ENCODE assay signal across 1 cellular context in the genomic region with DNA sequence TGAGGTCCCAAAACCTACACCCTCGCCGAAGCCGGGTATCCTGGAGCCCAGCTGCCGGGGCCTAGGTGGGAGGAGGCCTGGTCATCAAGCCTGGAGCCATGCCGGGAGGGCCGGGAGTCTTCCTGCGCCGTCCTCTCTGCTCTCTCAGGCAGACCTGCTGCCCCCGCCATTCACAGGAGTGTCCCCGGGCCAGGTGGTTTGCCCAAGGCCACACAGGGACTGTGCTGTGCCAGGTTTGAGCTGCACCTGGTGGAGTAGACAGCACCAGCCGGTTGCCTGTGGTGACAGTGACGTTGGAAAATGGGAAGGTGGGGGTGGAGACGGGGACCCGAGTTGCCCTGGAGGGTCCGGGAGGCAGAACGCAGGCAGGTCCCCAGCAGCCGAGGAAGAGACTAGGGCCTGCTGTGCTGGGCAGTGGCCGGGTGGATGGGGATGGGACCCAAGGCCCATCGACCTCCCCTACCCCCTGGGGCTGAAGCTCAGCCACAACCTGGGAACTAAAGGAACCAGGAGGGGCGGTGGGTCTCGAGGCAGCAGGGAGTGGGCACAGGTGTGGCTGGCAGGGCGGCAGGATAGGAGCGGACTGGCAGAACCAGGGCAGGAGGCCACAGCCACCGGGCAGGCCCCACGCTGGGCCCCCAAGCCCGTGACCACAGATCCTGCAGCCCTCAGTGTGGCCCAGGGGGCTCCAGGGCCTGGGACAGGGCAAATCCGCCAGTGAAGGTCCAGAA.
TF ChIP-seq lines count a peak whose summit lies in the region.

No MANE protein-coding gene starts in this region.

TF ChIP-seq in HepG2, 621 proteins besides CTCF, POLR2A, EP300 and RAD21:
- TF ChIP-seq, protein P1, sequence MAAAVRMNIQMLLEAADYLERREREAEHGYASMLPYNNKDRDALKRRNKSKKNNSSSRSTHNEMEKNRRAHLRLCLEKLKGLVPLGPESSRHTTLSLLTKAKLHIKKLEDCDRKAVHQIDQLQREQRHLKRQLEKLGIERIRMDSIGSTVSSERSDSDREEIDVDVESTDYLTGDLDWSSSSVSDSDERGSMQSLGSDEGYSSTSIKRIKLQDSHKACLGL (CRISPR knock-in tag; IDR thresholded peaks at IDR 0.05) = no peak
- TF ChIP-seq RBAK (CRISPR knock-in tag; IDR thresholded peaks at IDR 0.05) = no peak
- no peak for TF ChIP-seq ZNF343 (CRISPR knock-in tag; IDR thresholded peaks at IDR 0.05)
- TF ChIP-seq ZNF556 (CRISPR knock-in tag; IDR thresholded peaks at IDR 0.05; ENCODE audit: borderline replicate concordance) = no peak
- no peak for TF ChIP-seq ZNF879 (CRISPR knock-in tag; IDR thresholded peaks at IDR 0.05)
- no peak for TF ChIP-seq ARHGAP35 (CRISPR knock-in tag; IDR thresholded peaks at IDR 0.05; ENCODE audit: borderline replicate concordance)
- TF ChIP-seq ZFY (CRISPR knock-in tag; IDR thresholded peaks at IDR 0.05) = no peak
- TF ChIP-seq ZNF792 (CRISPR knock-in tag; IDR thresholded peaks at IDR 0.05) = no peak
- TF ChIP-seq RFX5 (IDR thresholded peaks at IDR 0.05; ENCODE audit: low read depth, low read length) = no peak
- TF ChIP-seq SRSF4 (IDR thresholded peaks at IDR 0.05; ENCODE audit: low read depth, low read length, poor library complexity, severe bottlenecking) = no peak
- TF ChIP-seq ZNF354B (CRISPR knock-in tag; IDR thresholded peaks at IDR 0.05) = no peak
- no peak for TF ChIP-seq FOXK2 (IDR thresholded peaks at IDR 0.05)
- TF ChIP-seq ZNF607 (CRISPR knock-in tag; IDR thresholded peaks at IDR 0.05; ENCODE audit: borderline replicate concordance) = no peak
- TF ChIP-seq SMAD1 (CRISPR knock-in tag; IDR thresholded peaks at IDR 0.05; ENCODE audit: borderline replicate concordance, low read depth) = no peak
- no peak for TF ChIP-seq ZSCAN25 (CRISPR knock-in tag; IDR thresholded peaks at IDR 0.05)
- TF ChIP-seq, protein P2, sequence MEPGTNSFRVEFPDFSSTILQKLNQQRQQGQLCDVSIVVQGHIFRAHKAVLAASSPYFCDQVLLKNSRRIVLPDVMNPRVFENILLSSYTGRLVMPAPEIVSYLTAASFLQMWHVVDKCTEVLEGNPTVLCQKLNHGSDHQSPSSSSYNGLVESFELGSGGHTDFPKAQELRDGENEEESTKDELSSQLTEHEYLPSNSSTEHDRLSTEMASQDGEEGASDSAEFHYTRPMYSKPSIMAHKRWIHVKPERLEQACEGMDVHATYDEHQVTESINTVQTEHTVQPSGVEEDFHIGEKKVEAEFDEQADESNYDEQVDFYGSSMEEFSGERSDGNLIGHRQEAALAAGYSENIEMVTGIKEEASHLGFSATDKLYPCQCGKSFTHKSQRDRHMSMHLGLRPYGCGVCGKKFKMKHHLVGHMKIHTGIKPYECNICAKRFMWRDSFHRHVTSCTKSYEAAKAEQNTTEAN (CRISPR knock-in tag; conservative IDR thresholded peaks at IDR 0.05) = no peak
- TF ChIP-seq ZNF282 (IDR thresholded peaks at IDR 0.05; ENCODE audit: partially characterized antibody) = no peak
- TF ChIP-seq ARNTL (CRISPR knock-in tag; IDR thresholded peaks at IDR 0.05) = no peak
- TF ChIP-seq, protein P3, sequence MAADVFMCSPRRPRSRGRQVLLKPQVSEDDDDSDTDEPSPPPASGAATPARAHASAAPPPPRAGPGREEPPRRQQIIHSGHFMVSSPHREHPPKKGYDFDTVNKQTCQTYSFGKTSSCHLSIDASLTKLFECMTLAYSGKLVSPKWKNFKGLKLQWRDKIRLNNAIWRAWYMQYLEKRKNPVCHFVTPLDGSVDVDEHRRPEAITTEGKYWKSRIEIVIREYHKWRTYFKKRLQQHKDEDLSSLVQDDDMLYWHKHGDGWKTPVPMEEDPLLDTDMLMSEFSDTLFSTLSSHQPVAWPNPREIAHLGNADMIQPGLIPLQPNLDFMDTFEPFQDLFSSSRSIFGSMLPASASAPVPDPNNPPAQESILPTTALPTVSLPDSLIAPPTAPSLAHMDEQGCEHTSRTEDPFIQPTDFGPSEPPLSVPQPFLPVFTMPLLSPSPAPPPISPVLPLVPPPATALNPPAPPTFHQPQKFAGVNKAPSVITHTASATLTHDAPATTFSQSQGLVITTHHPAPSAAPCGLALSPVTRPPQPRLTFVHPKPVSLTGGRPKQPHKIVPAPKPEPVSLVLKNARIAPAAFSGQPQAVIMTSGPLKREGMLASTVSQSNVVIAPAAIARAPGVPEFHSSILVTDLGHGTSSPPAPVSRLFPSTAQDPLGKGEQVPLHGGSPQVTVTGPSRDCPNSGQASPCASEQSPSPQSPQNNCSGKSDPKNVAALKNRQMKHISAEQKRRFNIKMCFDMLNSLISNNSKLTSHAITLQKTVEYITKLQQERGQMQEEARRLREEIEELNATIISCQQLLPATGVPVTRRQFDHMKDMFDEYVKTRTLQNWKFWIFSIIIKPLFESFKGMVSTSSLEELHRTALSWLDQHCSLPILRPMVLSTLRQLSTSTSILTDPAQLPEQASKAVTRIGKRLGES (CRISPR knock-in tag; IDR thresholded peaks at IDR 0.05; ENCODE audit: borderline replicate concordance) = no peak
